ENCODE assay signal across 39 cellular contexts in the genomic region with DNA sequence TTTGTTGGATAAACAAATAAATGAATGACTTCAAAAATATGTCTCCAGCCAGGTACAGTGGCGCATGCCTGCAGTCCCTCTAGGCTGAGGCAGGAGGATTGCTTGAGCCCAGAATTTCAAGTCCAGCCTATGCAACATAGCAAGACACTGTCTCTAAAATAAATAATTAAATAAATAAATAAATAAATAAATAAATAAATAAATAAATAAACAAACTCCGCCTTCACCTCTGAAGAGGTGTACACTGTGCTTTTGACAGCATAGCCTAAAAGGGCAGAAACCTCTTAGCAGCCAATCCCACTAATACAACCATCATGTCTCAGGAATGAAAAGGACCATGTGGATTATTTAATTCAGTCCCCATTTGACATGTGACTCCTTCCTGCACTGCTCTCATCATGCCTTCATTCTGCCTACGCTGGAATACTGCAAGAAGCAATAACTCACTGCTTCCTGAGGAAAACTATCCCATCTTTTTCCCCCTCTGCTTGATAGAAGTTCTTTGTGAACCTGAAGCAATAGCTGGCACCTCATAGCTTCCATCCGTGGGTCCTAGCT.
"Had no signal": no experiment of that assay in that cellular context is flagged by ENCODE, and none has a peak within 500 bp of the region (broad histone marks: within the 10 kb centered on the region; RNA-seq: fewer than 3 reads in every experiment).

No MANE protein-coding gene starts in this region.

- H3K36me3 Mint-ChIP-seq: activated naive CD4-positive, alpha-beta T cell treated with anti-CD3 and anti-CD28 coated beads, Interleukin-2, amount 10 ng/mL, durations not matched to agents 7 days and 5 days; activated naive CD4-positive, alpha-beta T cell treated with anti-CD3 and anti-CD28 coated beads, Interleukin-2, amount 50 U/mL, for 24 hours; activated naive CD8-positive, alpha-beta T cell; activated naive CD8-positive, alpha-beta T cell treated with anti-CD3 and anti-CD28 coated beads, Interleukin-2, amount 10 ng/mL, durations not matched to agents 7 days and 5 days; brain; WTC11 had no signal

- H3K27ac Mint-ChIP-seq: activated CD4-positive, alpha-beta memory T cell treated with anti-CD3 and anti-CD28 coated beads, Interleukin-2, amount 10 ng/mL, durations not matched to agents 7 days and 5 days; activated CD4-positive, alpha-beta T cell treated with anti-CD3 and anti-CD28 coated beads for 36 hours; activated CD4-positive, alpha-beta T cell treated with anti-CD3 and anti-CD28 coated beads, Interleukin-2, amount 10 ng/mL, durations not matched to agents 7 days and 5 days; activated CD8-positive, alpha-beta memory T cell treated with anti-CD3 and anti-CD28 coated beads, Interleukin-2, amount 10 ng/mL, durations not matched to agents 7 days and 5 days; activated CD8-positive, alpha-beta T cell treated with anti-CD3 and anti-CD28 coated beads, Interleukin-2, amount 10 ng/mL, durations not matched to agents 7 days and 5 days; activated naive CD4-positive, alpha-beta T cell treated with anti-CD3 and anti-CD28 coated beads, Interleukin-2, amount 10 ng/mL, durations not matched to agents 7 days and 5 days; activated naive CD4-positive, alpha-beta T cell treated with anti-CD3 and anti-CD28 coated beads, Interleukin-2, amount 50 U/mL, for 24 hours; activated naive CD8-positive, alpha-beta T cell; activated naive CD8-positive, alpha-beta T cell treated with anti-CD3 and anti-CD28 coated beads, Interleukin-2, amount 10 ng/mL, durations not matched to agents 7 days and 5 days; activated naive CD8-positive, alpha-beta T cell treated with anti-CD3 and anti-CD28 coated beads, Interleukin-2, amount 50 U/mL, for 24 hours; activated T-cell treated with anti-CD3 and anti-CD28 coated beads, Interleukin-2, amount 50 U/mL, for 24 hours; activated T-helper 2 cell treated with anti-CD3 and anti-CD28 coated beads, Interferon-gamma antibody, Interleukin-2, Interleukin-4, amounts not matched to agents 10 μg/mL and 5 μg/mL and 100 μg/mL, durations not matched to agents 14 hours and 24 hours and 36 hours; brain; T-helper 1 cell treated with Interleukin-12 subunit alpha and Interleukin-12 subunit beta and Interleukin-4 antibody, amounts not matched to agents 30 μg/mL and 1 μg/mL, for 36 hours; T-helper 2 cell treated with Interferon-gamma antibody and Interleukin-4, amounts not matched to agents 5 μg/mL and 100 μg/mL, for 36 hours; WTC11 had no signal

- H3K4me1 Mint-ChIP-seq: activated CD4-positive, alpha-beta memory T cell treated with anti-CD3 and anti-CD28 coated beads, Interleukin-2, amount 10 ng/mL, durations not matched to agents 7 days and 5 days; activated CD4-positive, alpha-beta T cell treated with anti-CD3 and anti-CD28 coated beads for 36 hours; activated CD8-positive, alpha-beta memory T cell treated with anti-CD3 and anti-CD28 coated beads, Interleukin-2, amount 10 ng/mL, durations not matched to agents 7 days and 5 days; activated naive CD4-positive, alpha-beta T cell treated with anti-CD3 and anti-CD28 coated beads, Interleukin-2, amount 50 U/mL, for 24 hours; activated naive CD8-positive, alpha-beta T cell treated with anti-CD3 and anti-CD28 coated beads, Interleukin-2, amount 10 ng/mL, durations not matched to agents 7 days and 5 days; activated naive CD8-positive, alpha-beta T cell treated with anti-CD3 and anti-CD28 coated beads, Interleukin-2, amount 50 U/mL, for 24 hours; WTC11 had no signal

- H3K27me3 Mint-ChIP-seq: activated CD4-positive, alpha-beta memory T cell treated with anti-CD3 and anti-CD28 coated beads, Interleukin-2, amount 10 ng/mL, durations not matched to agents 7 days and 5 days; activated CD4-positive, alpha-beta T cell treated with anti-CD3 and anti-CD28 coated beads for 36 hours; activated CD8-positive, alpha-beta memory T cell treated with anti-CD3 and anti-CD28 coated beads, Interleukin-2, amount 10 ng/mL, durations not matched to agents 7 days and 5 days; activated naive CD4-positive, alpha-beta T cell treated with anti-CD3 and anti-CD28 coated beads, Interleukin-2, amount 50 U/mL, for 24 hours; activated naive CD8-positive, alpha-beta T cell; activated naive CD8-positive, alpha-beta T cell treated with anti-CD3 and anti-CD28 coated beads, Interleukin-2, amount 10 ng/mL, durations not matched to agents 7 days and 5 days; activated naive CD8-positive, alpha-beta T cell treated with anti-CD3 and anti-CD28 coated beads, Interleukin-2, amount 50 U/mL, for 24 hours; activated T-cell treated with anti-CD3 and anti-CD28 coated beads, Interleukin-2, amount 50 U/mL, for 24 hours; brain had no signal

- FAIRE-seq: bronchial epithelial cell, TTC549 had no signal

- H3K36me3 ChIP-seq: ascending aorta, cardiac muscle cell, WERI-Rb-1 had no signal

- H3K4me1 ChIP-seq: ascending aorta had no signal

- H3K27me3 ChIP-seq: ascending aorta had no signal

- ATAC-seq: activated CD4-positive, alpha-beta T cell treated with anti-CD3 and anti-CD28 coated beads for 36 hours; activated CD4-positive, CD25-positive, alpha-beta regulatory T cell treated with anti-CD3 and anti-CD28 coated beads, Interleukin-2, amount 50 U/mL, for 24 hours; activated CD8-positive, alpha-beta memory T cell treated with anti-CD3 and anti-CD28 coated beads, Interleukin-2, amount 10 ng/mL, durations not matched to agents 7 days and 5 days; activated CD8-positive, alpha-beta T cell treated with anti-CD3 and anti-CD28 coated beads, Interleukin-2, amount 10 ng/mL, durations not matched to agents 7 days and 5 days; activated naive CD8-positive, alpha-beta T cell treated with anti-CD3 and anti-CD28 coated beads, Interleukin-2, amount 50 U/mL, for 24 hours; WTC11 had no signal

- H3K9me3 ChIP-seq: ascending aorta had no signal

- H3K4me3 Mint-ChIP-seq: activated CD4-positive, alpha-beta memory T cell treated with anti-CD3 and anti-CD28 coated beads, Interleukin-2, amount 10 ng/mL, durations not matched to agents 7 days and 5 days; activated CD4-positive, alpha-beta T cell treated with anti-CD3 and anti-CD28 coated beads for 36 hours; activated CD4-positive, alpha-beta T cell treated with anti-CD3 and anti-CD28 coated beads, Interleukin-2, amount 10 ng/mL, durations not matched to agents 7 days and 5 days; activated CD8-positive, alpha-beta memory T cell treated with anti-CD3 and anti-CD28 coated beads, Interleukin-2, amount 10 ng/mL, durations not matched to agents 7 days and 5 days; activated CD8-positive, alpha-beta T cell treated with anti-CD3 and anti-CD28 coated beads, Interleukin-2, amount 10 ng/mL, durations not matched to agents 7 days and 5 days; activated naive CD4-positive, alpha-beta T cell treated with anti-CD3 and anti-CD28 coated beads, Interleukin-2, amount 10 ng/mL, durations not matched to agents 7 days and 5 days; activated naive CD4-positive, alpha-beta T cell treated with anti-CD3 and anti-CD28 coated beads, Interleukin-2, amount 50 U/mL, for 24 hours; activated naive CD8-positive, alpha-beta T cell; activated naive CD8-positive, alpha-beta T cell treated with anti-CD3 and anti-CD28 coated beads, Interleukin-2, amount 10 ng/mL, durations not matched to agents 7 days and 5 days; activated naive CD8-positive, alpha-beta T cell treated with anti-CD3 and anti-CD28 coated beads, Interleukin-2, amount 50 U/mL, for 24 hours; activated T-cell treated with anti-CD3 and anti-CD28 coated beads, Interleukin-2, amount 50 U/mL, for 24 hours; brain; central memory CD8-positive, alpha-beta T cell; T-helper 1 cell treated with Interleukin-12 subunit alpha and Interleukin-12 subunit beta and Interleukin-4 antibody, amounts not matched to agents 30 μg/mL and 1 μg/mL, for 36 hours; T-helper 2 cell treated with Interferon-gamma antibody and Interleukin-4, amounts not matched to agents 5 μg/mL and 100 μg/mL, for 36 hours; WTC11 had no signal

- DNase-seq: activated CD4-positive, alpha-beta memory T cell treated with anti-CD3 and anti-CD28 coated beads, Interleukin-2, amount 10 ng/mL, durations not matched to agents 7 days and 5 days; activated CD4-positive, alpha-beta T cell treated with anti-CD3 and anti-CD28 coated beads for 1 hour; activated CD4-positive, alpha-beta T cell treated with anti-CD3 and anti-CD28 coated beads for 36 hours; activated CD4-positive, alpha-beta T cell treated with anti-CD3 and anti-CD28 coated beads for 48 hours; activated CD4-positive, alpha-beta T cell treated with anti-CD3 and anti-CD28 coated beads, Interleukin-2, amount 10 ng/mL, durations not matched to agents 7 days and 5 days; activated CD4-positive, alpha-beta T cell treated with anti-CD3 and anti-CD28 coated beads, Interleukin-2, amount 50 U/mL, for 48 hours; activated CD4-positive, CD25-positive, alpha-beta regulatory T cell; activated CD8-positive, alpha-beta memory T cell treated with anti-CD3 and anti-CD28 coated beads for 24 hours; activated CD8-positive, alpha-beta memory T cell treated with anti-CD3 and anti-CD28 coated beads, Interleukin-2, amount 10 ng/mL, durations not matched to agents 7 days and 5 days; activated CD8-positive, alpha-beta memory T cell treated with anti-CD3 and anti-CD28 coated beads, Interleukin-2, amount 50 U/mL, for 48 hours; activated CD8-positive, alpha-beta T cell treated with anti-CD3 and anti-CD28 coated beads, Interleukin-2, amount 10 ng/mL, durations not matched to agents 7 days and 5 days; activated effector memory CD4-positive, alpha-beta T cell treated with Interleukin-2 at 50 U/mL for 16 hours; activated gamma-delta T cell; activated naive CD4-positive, alpha-beta T cell treated with anti-CD3 and anti-CD28 coated beads, Interleukin-2, amount 10 ng/mL, durations not matched to agents 7 days and 5 days; activated naive CD4-positive, alpha-beta T cell treated with Interleukin-2 at 50 U/mL for 16 hours; activated naive CD8-positive, alpha-beta T cell treated with anti-CD3 and anti-CD28 coated beads, Interleukin-2, amount 10 ng/mL, durations not matched to agents 7 days and 5 days; activated naive CD8-positive, alpha-beta T cell treated with anti-CD3 and anti-CD28 coated beads, Interleukin-2, amount 50 U/mL, for 24 hours; activated T-cell treated with anti-CD3 and anti-CD28 coated beads, Interleukin-2, amount 50 U/mL, for 24 hours; activated T-cell treated with anti-CD3 and anti-CD28 coated beads, Interleukin-2, amount 50 U/mL, for 48 hours; amygdala; anterior cingulate cortex; caudate nucleus; cerebellar nuclear complex; T-helper 2 cell; T-helper 9 cell; WERI-Rb-1 had no signal

- H3K9me3 Mint-ChIP-seq: activated CD4-positive, alpha-beta memory T cell treated with anti-CD3 and anti-CD28 coated beads, Interleukin-2, amount 10 ng/mL, durations not matched to agents 7 days and 5 days; activated naive CD4-positive, alpha-beta T cell treated with anti-CD3 and anti-CD28 coated beads, Interleukin-2, amount 10 ng/mL, durations not matched to agents 7 days and 5 days; activated naive CD4-positive, alpha-beta T cell treated with anti-CD3 and anti-CD28 coated beads, Interleukin-2, amount 50 U/mL, for 24 hours; activated naive CD8-positive, alpha-beta T cell treated with anti-CD3 and anti-CD28 coated beads, Interleukin-2, amount 50 U/mL, for 24 hours; activated T-cell treated with anti-CD3 and anti-CD28 coated beads, Interleukin-2, amount 50 U/mL, for 24 hours; activated T-helper 2 cell treated with anti-CD3 and anti-CD28 coated beads, Interferon-gamma antibody, Interleukin-2, Interleukin-4, amounts not matched to agents 10 μg/mL and 5 μg/mL and 100 μg/mL, durations not matched to agents 14 hours and 24 hours and 36 hours; central memory CD8-positive, alpha-beta T cell; T-helper 1 cell treated with Interleukin-12 subunit alpha and Interleukin-12 subunit beta and Interleukin-4 antibody, amounts not matched to agents 30 μg/mL and 1 μg/mL, for 36 hours; T-helper 2 cell treated with Interferon-gamma antibody and Interleukin-4, amounts not matched to agents 5 μg/mL and 100 μg/mL, for 36 hours; WTC11 had no signal

- H3K4me3 ChIP-seq: ascending aorta, cardiac muscle cell had no signal

- H3K27ac ChIP-seq: ascending aorta, cardiac muscle cell, WERI-Rb-1 had no signal
